Comparison of ENCODE assay signal across 29 cellular contexts in genomic region chr14:53237488-53237887, GRCh38.
"Had no signal": no experiment of that assay in that cellular context is flagged by ENCODE, and none has a peak within 500 bp of the region (broad histone marks: within the 10 kb centered on the region; RNA-seq: fewer than 3 reads in every experiment).

No MANE protein-coding gene starts in this region.

- H3K4me1 ChIP-seq: gastroesophageal sphincter, lower lobe of right lung, thyroid gland, upper lobe of right lung had no signal

- H3K27me3 ChIP-seq: gastroesophageal sphincter, thyroid gland, upper lobe of right lung had no signal

- H3K27ac ChIP-seq: lower lobe of right lung, thyroid gland, upper lobe of right lung, WERI-Rb-1 had no signal

- H3K4me1 Mint-ChIP-seq: stimulated activated memory B cell treated with anti-CD40 and anti-IgM and Interleukin-4, amounts not matched to agents 10 μg/mL and 1 μg/mL and 100 μg/mL, for 72 hours had no signal

- H3K4me3 Mint-ChIP-seq: activated CD4-positive, alpha-beta memory T cell treated with anti-CD3 and anti-CD28 coated beads for 36 hours; natural killer cell treated with Interleukin-12 subunit alpha and Interleukin-12 subunit beta and Interleukin-15 and Interleukin-18, amount 100 ng/mL, for 72 hours; stimulated activated memory B cell treated with anti-CD40 and anti-IgM and Interleukin-4, amounts not matched to agents 10 μg/mL and 1 μg/mL and 100 μg/mL, for 72 hours; stimulated activated naive CD8-positive, alpha-beta T cell treated with anti-CD3 and anti-CD28 coated beads, Interleukin-15, amount 100 ng/mL, for 72 hours had no signal

- H3K9me3 ChIP-seq: gastroesophageal sphincter, lower lobe of right lung, mucosa of descending colon, thyroid gland, upper lobe of right lung had no signal

- FAIRE-seq: endometrium, small intestine had no signal

- H3K4me3 ChIP-seq: gastroesophageal sphincter, lower lobe of right lung, mucosa of descending colon, thyroid gland, upper lobe of right lung had no signal

- ATAC-seq: activated CD4-positive, CD25-positive, alpha-beta regulatory T cell treated with anti-CD3 and anti-CD28 coated beads, Interleukin-2, amount 50 U/mL, for 24 hours; gastroesophageal sphincter; left lobe of liver; lower lobe of right lung; mucosa of descending colon; natural killer cell treated with Interleukin-12 subunit alpha and Interleukin-12 subunit beta and Interleukin-15 and Interleukin-18, amount 100 ng/mL, for 72 hours; sciatic nerve; stimulated activated memory B cell treated with anti-CD40 and anti-IgM and Interleukin-4, amounts not matched to agents 10 μg/mL and 1 μg/mL and 100 μg/mL, for 72 hours; stimulated activated naive CD8-positive, alpha-beta T cell treated with anti-CD3 and anti-CD28 coated beads, Interleukin-15, amount 100 ng/mL, for 72 hours; upper lobe of right lung had no signal

- DNase-seq: activated CD4-positive, alpha-beta memory T cell treated with anti-CD3 and anti-CD28 coated beads for 36 hours; activated CD4-positive, alpha-beta T cell treated with anti-CD3 and anti-CD28 coated beads for 48 hours; activated CD8-positive, alpha-beta memory T cell treated with anti-CD3 and anti-CD28 coated beads, Interleukin-2, amount 50 U/mL, for 4 hours; activated gamma-delta T cell treated with Interleukin-2 at 50 U/mL for 16 hours; activated naive CD4-positive, alpha-beta T cell treated with anti-CD3 and anti-CD28 coated beads, Interleukin-2, amount 50 U/mL, for 16 hours; activated T-cell treated with anti-CD3 and anti-CD28 coated beads, Interleukin-2, amount 50 U/mL, for 1 hour; amniotic stem cell; central memory CD4-positive, alpha-beta T cell; effector CD4-positive, alpha-beta T cell; erythroblast; head of caudate nucleus; lower lobe of right lung; mucosa of descending colon; posterior cingulate gyrus; small intestine; stimulated activated CD4-positive, alpha-beta T cell treated with anti-CD3 and anti-CD28 coated beads, Interleukin-4, amount 100 ng/mL, for 4 hours; stimulated activated CD8-positive, alpha-beta memory T cell treated with anti-CD3 and anti-CD28 coated beads, Interleukin-4, amount 100 ng/mL, for 48 hours; stimulated activated naive CD8-positive, alpha-beta T cell treated with anti-CD3 and anti-CD28 coated beads, Interleukin-15, amount 100 ng/mL, for 72 hours; substantia nigra; thyroid gland; upper lobe of right lung; WERI-Rb-1 had no signal

- H3K36me3 ChIP-seq: gastroesophageal sphincter, lower lobe of right lung, thyroid gland, upper lobe of right lung, WERI-Rb-1 had no signal

- H3K27me3 Mint-ChIP-seq: activated CD4-positive, alpha-beta memory T cell treated with anti-CD3 and anti-CD28 coated beads for 36 hours; natural killer cell treated with Interleukin-12 subunit alpha and Interleukin-12 subunit beta and Interleukin-15 and Interleukin-18, amount 100 ng/mL, for 72 hours; stimulated activated naive CD8-positive, alpha-beta T cell treated with anti-CD3 and anti-CD28 coated beads, Interleukin-15, amount 100 ng/mL, for 72 hours had no signal
